1 cellular context compared by ENCODE assay signal in genomic region chr16:20385844-20386832, GRCh38.
TF ChIP-seq lines count a peak whose summit lies in the region.

No MANE protein-coding gene starts in this region.

TF ChIP-seq in HepG2, 621 proteins besides CTCF, POLR2A, EP300 and RAD21 (continued from another document and continues in another):
- TF ChIP-seq, protein P1, sequence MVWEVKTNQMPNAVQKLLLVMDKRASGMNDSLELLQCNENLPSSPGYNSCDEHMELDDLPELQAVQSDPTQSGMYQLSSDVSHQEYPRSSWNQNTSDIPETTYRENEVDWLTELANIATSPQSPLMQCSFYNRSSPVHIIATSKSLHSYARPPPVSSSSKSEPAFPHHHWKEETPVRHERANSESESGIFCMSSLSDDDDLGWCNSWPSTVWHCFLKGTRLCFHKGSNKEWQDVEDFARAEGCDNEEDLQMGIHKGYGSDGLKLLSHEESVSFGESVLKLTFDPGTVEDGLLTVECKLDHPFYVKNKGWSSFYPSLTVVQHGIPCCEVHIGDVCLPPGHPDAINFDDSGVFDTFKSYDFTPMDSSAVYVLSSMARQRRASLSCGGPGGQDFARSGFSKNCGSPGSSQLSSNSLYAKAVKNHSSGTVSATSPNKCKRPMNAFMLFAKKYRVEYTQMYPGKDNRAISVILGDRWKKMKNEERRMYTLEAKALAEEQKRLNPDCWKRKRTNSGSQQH (CRISPR knock-in tag; IDR thresholded peaks at IDR 0.05; ENCODE audit: low read depth) = no peak
- TF ChIP-seq SKI (IDR thresholded peaks at IDR 0.05; ENCODE audit: partially characterized antibody) = no peak
- peak; percentile 95 for TF ChIP-seq SALL1 (CRISPR knock-in tag; IDR thresholded peaks at IDR 0.05)
- peak; percentile 88; the same call in 1 of the 2 replicates for TF ChIP-seq ZNF670 (CRISPR knock-in tag; IDR thresholded peaks at IDR 0.05; ENCODE audit: borderline replicate concordance)
- TF ChIP-seq, protein P2, sequence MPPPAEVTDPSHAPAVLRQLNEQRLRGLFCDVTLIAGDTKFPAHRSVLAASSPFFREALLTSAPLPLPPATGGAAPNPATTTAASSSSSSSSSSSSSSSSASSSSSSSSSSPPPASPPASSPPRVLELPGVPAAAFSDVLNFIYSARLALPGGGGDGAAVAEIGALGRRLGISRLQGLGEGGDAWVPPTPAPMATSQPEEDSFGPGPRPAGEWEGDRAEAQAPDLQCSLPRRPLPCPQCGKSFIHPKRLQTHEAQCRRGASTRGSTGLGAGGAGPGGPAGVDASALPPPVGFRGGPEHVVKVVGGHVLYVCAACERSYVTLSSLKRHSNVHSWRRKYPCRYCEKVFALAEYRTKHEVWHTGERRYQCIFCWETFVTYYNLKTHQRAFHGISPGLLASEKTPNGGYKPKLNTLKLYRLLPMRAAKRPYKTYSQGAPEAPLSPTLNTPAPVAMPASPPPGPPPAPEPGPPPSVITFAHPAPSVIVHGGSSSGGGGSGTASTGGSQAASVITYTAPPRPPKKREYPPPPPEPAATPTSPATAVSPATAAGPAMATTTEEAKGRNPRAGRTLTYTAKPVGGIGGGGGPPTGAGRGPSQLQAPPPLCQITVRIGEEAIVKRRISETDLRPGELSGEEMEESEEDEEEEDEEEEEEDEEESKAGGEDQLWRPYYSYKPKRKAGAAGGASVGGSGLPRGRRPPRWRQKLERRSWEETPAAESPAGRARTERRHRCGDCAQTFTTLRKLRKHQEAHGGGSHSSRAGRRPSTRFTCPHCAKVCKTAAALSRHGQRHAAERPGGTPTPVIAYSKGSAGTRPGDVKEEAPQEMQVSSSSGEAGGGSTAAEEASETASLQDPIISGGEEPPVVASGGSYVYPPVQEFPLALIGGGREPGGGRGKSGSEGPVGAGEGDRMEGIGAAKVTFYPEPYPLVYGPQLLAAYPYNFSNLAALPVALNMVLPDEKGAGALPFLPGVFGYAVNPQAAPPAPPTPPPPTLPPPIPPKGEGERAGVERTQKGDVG (CRISPR knock-in tag; IDR thresholded peaks at IDR 0.05; ENCODE audit: borderline replicate concordance) = peak; percentile 78; the same call in 1 of the 2 replicates
- no peak for TF ChIP-seq TOE1 (CRISPR knock-in tag; IDR thresholded peaks at IDR 0.05)
- peak; percentile 76; the same call in 1 of the 2 replicates for TF ChIP-seq CCDC6 (CRISPR knock-in tag; IDR thresholded peaks at IDR 0.05)
- TF ChIP-seq ETV5 (CRISPR knock-in tag; IDR thresholded peaks at IDR 0.05; ENCODE audit: borderline replicate concordance) = peak; percentile 93
- peak; percentile 95 for TF ChIP-seq ZBTB7B (CRISPR knock-in tag; IDR thresholded peaks at IDR 0.05)
- TF ChIP-seq AGO2 (optimal IDR thresholded peaks at IDR 0.05; ENCODE audit: low read depth, low read length) = no peak
- TF ChIP-seq ZNF331 (CRISPR knock-in tag; IDR thresholded peaks at IDR 0.05) = peak; percentile 43; the same call in 1 of the 2 replicates
- peak; percentile 60; the same call in 1 of the 2 replicates for TF ChIP-seq ZNF274 (CRISPR knock-in tag; IDR thresholded peaks at IDR 0.05)
- TF ChIP-seq GZF1 (CRISPR knock-in tag; IDR thresholded peaks at IDR 0.05) = peak; percentile 91
- TF ChIP-seq ZNF44 (CRISPR knock-in tag; IDR thresholded peaks at IDR 0.05) = peak; percentile 70; the same call in 1 of the 2 replicates
- TF ChIP-seq, protein P3, sequence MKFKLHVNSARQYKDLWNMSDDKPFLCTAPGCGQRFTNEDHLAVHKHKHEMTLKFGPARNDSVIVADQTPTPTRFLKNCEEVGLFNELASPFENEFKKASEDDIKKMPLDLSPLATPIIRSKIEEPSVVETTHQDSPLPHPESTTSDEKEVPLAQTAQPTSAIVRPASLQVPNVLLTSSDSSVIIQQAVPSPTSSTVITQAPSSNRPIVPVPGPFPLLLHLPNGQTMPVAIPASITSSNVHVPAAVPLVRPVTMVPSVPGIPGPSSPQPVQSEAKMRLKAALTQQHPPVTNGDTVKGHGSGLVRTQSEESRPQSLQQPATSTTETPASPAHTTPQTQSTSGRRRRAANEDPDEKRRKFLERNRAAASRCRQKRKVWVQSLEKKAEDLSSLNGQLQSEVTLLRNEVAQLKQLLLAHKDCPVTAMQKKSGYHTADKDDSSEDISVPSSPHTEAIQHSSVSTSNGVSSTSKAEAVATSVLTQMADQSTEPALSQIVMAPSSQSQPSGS (CRISPR knock-in tag; IDR thresholded peaks at IDR 0.05) = no peak
- peak; percentile 68 for TF ChIP-seq KDM6A (CRISPR knock-in tag; IDR thresholded peaks at IDR 0.05; ENCODE audit: low read depth)
- TF ChIP-seq ZNF512B (CRISPR knock-in tag; IDR thresholded peaks at IDR 0.05; ENCODE audit: borderline replicate concordance) = peak; percentile 99
- 0 out of 2 replicates have a peak, but pooled peaks have one; percentile 36 for TF ChIP-seq ZNF136 (CRISPR knock-in tag; IDR thresholded peaks at IDR 0.05; ENCODE audit: low read depth)
- TF ChIP-seq HNF4A (CRISPR knock-in tag; IDR thresholded peaks at IDR 0.05) = peak; percentile 93
- 0 out of 2 replicates have a peak, but pooled peaks have one; percentile 60 for TF ChIP-seq ZNF10 (CRISPR knock-in tag; IDR thresholded peaks at IDR 0.05; ENCODE audit: borderline replicate concordance, low read depth)
- TF ChIP-seq, protein P4, sequence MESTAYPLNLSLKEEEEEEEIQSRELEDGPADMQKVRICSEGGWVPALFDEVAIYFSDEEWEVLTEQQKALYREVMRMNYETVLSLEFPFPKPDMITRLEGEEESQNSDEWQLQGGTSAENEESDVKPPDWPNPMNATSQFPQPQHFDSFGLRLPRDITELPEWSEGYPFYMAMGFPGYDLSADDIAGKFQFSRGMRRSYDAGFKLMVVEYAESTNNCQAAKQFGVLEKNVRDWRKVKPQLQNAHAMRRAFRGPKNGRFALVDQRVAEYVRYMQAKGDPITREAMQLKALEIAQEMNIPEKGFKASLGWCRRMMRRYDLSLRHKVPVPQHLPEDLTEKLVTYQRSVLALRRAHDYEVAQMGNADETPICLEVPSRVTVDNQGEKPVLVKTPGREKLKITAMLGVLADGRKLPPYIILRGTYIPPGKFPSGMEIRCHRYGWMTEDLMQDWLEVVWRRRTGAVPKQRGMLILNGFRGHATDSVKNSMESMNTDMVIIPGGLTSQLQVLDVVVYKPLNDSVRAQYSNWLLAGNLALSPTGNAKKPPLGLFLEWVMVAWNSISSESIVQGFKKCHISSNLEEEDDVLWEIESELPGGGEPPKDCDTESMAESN (CRISPR knock-in tag; conservative IDR thresholded peaks at IDR 0.05) = peak; percentile 78
- TF ChIP-seq, protein P5, sequence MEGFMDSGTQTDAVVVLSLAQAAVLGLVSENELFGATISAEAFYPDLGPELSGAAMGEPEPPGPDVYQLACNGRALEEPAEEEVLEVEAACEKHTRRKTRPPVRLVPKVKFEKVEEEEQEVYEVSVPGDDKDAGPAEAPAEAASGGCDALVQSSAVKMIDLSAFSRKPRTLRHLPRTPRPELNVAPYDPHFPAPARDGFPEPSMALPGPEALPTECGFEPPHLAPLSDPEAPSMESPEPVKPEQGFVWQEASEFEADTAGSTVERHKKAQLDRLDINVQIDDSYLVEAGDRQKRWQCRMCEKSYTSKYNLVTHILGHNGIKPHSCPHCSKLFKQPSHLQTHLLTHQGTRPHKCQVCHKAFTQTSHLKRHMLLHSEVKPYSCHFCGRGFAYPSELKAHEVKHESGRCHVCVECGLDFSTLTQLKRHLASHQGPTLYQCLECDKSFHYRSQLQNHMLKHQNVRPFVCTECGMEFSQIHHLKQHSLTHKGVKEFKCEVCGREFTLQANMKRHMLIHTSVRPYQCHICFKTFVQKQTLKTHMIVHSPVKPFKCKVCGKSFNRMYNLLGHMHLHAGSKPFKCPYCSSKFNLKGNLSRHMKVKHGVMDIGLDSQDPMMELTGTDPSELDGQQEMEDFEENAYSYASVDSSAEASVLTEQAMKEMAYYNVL (CRISPR knock-in tag; IDR thresholded peaks at IDR 0.05; ENCODE audit: borderline replicate concordance) = peak; percentile 80
- TF ChIP-seq, protein P6, sequence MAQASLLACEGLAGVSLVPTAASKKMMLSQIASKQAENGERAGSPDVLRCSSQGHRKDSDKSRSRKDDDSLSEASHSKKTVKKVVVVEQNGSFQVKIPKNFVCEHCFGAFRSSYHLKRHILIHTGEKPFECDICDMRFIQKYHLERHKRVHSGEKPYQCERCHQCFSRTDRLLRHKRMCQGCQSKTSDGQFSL (CRISPR knock-in tag; IDR thresholded peaks at IDR 0.05) = 0 out of 2 replicates have a peak, but pooled peaks have one; percentile 25
- TF ChIP-seq YY1 (IDR thresholded peaks at IDR 0.05; ENCODE audit: insufficient read depth, insufficient replicate concordance, low read depth, low read length) = peak; percentile 34
- TF ChIP-seq, protein P7, sequence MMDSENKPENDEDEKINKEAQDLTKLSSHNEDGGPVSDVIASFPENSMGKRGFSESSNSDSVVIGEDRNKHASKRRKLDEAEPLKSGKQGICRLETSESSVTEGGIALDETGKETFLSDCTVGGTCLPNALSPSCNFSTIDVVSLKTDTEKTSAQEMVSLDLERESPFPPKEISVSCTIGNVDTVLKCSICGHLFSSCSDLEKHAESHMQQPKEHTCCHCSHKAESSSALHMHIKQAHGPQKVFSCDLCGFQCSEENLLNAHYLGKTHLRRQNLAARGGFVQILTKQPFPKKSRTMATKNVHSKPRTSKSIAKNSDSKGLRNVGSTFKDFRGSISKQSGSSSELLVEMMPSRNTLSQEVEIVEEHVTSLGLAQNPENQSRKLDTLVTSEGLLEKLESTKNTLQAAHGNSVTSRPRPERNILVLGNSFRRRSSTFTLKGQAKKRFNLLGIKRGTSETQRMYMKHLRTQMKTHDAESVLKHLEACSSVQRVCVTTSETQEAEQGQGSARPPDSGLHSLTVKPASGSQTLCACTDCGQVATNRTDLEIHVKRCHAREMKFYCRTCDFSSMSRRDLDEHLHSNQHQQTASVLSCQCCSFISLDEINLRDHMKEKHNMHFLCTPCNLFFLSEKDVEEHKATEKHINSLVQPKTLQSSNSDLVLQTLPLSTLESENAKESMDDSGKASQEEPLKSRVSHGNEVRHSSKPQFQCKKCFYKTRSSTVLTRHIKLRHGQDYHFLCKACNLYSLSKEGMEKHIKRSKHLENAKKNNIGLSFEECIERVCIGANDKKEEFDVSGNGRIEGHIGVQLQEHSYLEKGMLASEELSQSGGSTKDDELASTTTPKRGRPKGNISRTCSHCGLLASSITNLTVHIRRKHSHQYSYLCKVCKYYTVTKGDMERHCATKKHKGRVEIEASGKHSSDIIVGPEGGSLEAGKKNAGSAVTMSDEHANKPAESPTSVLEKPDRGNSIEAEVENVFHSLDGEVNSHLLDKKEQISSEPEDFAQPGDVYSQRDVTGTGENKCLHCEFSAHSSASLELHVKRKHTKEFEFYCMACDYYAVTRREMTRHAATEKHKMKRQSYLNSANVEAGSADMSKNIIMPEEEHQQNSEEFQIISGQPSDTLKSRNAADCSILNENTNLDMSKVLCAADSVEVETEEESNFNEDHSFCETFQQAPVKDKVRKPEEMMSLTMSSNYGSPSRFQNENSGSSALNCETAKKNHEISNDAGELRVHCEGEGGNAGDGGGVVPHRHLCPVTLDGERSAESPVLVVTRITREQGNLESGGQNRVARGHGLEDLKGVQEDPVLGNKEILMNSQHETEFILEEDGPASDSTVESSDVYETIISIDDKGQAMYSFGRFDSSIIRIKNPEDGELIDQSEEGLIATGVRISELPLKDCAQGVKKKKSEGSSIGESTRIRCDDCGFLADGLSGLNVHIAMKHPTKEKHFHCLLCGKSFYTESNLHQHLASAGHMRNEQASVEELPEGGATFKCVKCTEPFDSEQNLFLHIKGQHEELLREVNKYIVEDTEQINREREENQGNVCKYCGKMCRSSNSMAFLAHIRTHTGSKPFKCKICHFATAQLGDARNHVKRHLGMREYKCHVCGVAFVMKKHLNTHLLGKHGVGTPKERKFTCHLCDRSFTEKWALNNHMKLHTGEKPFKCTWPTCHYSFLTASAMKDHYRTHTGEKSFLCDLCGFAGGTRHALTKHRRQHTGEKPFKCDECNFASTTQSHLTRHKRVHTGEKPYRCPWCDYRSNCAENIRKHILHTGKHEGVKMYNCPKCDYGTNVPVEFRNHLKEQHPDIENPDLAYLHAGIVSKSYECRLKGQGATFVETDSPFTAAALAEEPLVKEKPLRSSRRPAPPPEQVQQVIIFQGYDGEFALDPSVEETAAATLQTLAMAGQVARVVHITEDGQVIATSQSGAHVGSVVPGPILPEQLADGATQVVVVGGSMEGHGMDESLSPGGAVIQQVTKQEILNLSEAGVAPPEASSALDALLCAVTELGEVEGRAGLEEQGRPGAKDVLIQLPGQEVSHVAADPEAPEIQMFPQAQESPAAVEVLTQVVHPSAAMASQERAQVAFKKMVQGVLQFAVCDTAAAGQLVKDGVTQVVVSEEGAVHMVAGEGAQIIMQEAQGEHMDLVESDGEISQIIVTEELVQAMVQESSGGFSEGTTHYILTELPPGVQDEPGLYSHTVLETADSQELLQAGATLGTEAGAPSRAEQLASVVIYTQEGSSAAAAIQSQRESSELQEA (CRISPR knock-in tag; IDR thresholded peaks at IDR 0.05; ENCODE audit: not compliant biosample characterization) = peak; percentile 87
- peak; percentile 58 for TF ChIP-seq RBM39 (IDR thresholded peaks at IDR 0.05; ENCODE audit: low read depth, low read length, poor library complexity, severe bottlenecking)
- TF ChIP-seq KAT2B (IDR thresholded peaks at IDR 0.05; ENCODE audit: borderline replicate concordance, low read depth, low read length) = peak; percentile 83
- 0 out of 2 replicates have a peak, but pooled peaks have one; percentile 18 for TF ChIP-seq GABPA (IDR thresholded peaks at IDR 0.05; ENCODE audit: low read depth, low read length)
- TF ChIP-seq GABPA (CRISPR knock-in tag; IDR thresholded peaks at IDR 0.05; ENCODE audit: low read depth) = peak; percentile 63
- peak; percentile 85 for TF ChIP-seq ZNF883 (CRISPR knock-in tag; IDR thresholded peaks at IDR 0.05; ENCODE audit: not compliant biosample characterization)
